ENCODE assay signal across 8 cellular contexts in genomic region chr3:66989860-66990696, GRCh38. TPM values are rescaled to one million over a fixed set of nuclear protein-coding genes. Genes with fewer than 3 reads are reported as not detected.
DNase-seq lines count a peak whose midpoint lies in the region; ATAC-seq and TF ChIP-seq lines count a peak whose summit lies in the region.

No MANE protein-coding gene starts in this region.

- 0 out of 2 replicates have a peak, but pooled peaks cover 6% of the 10 kb centered on the region for H3K9me3 ChIP-seq in DOHH2 (ENCODE audit: control insufficient read depth, insufficient read depth, low read length)

- no peaks in the 10 kb centered on the region for H3K27me3 ChIP-seq in DOHH2 (ENCODE audit: control insufficient read depth, low read length)

- peak overlapping the region; percentile 38 for H3K27ac ChIP-seq in DOHH2 (ENCODE audit: low read depth, low read length)
- no peak overlapping the region for H3K27ac ChIP-seq in coronary artery

- peaks cover 16% of the 10 kb centered on the region for H3K4me1 ChIP-seq in DOHH2 (ENCODE audit: control insufficient read depth, low read length)

- peaks cover 3% of the 10 kb centered on the region; the same call in 1 of the 2 replicates for H3F3A ChIP-seq in DOHH2 (ENCODE audit: control insufficient read depth, insufficient read depth)

- 0 out of 2 replicates have a peak, but pooled peaks cover 4% of the 10 kb centered on the region for H3K27me3 Mint-ChIP-seq in WTC11 (ENCODE audit: low read depth)
- H3K27me3 Mint-ChIP-seq in stimulated activated naive B cell treated with anti-CD40 and anti-IgM and Interleukin-4, amounts not matched to agents 10 μg/mL and 1 μg/mL and 100 μg/mL, for 72 hours = peaks cover 3 to 8% of the 10 kb centered on the region in 2 donors

- no peaks in the 10 kb centered on the region for H3K9me2 ChIP-seq in DOHH2 (replicated peaks; ENCODE audit: control insufficient read depth, low read length)

- TF ChIP-seq CTCF in DOHH2 (IDR thresholded peaks at IDR 0.05; ENCODE audit: low read depth, low read length, poor library complexity, severe bottlenecking) (peak; percentile 67), WTC11 (IDR thresholded peaks at IDR 0.05) (no peak), coronary artery (IDR thresholded peaks at IDR 0.05) (no peak)

- H3K9me3 Mint-ChIP-seq in WTC11 = peaks cover 19% of the 10 kb centered on the region
- peaks cover 0 to 2% of the 10 kb centered on the region in 2 donors for H3K9me3 Mint-ChIP-seq in stimulated activated naive B cell treated with anti-CD40 and anti-IgM and Interleukin-4, amounts not matched to agents 10 μg/mL and 1 μg/mL and 100 μg/mL, for 72 hours

- no peaks in the 10 kb centered on the region for H3K79me2 ChIP-seq in DOHH2 (ENCODE audit: control insufficient read depth, low read length)

- no peaks in the 10 kb centered on the region for H4K20me1 ChIP-seq in DOHH2 (ENCODE audit: control insufficient read depth, insufficient read depth, low read depth, low read length)

- H3K4me3 ChIP-seq in DOHH2 (ENCODE audit: low read length) (peak overlapping the region; percentile 81), coronary artery (no peak overlapping the region)

- peaks cover 24% of the 10 kb centered on the region for H3K4me1 Mint-ChIP-seq in WTC11
- H3K4me1 Mint-ChIP-seq in stimulated activated naive B cell treated with anti-CD40 and anti-IgM and Interleukin-4, amounts not matched to agents 10 μg/mL and 1 μg/mL and 100 μg/mL, for 72 hours = peaks cover 3 to 11% of the 10 kb centered on the region in 2 donors

- H3K4me2 ChIP-seq in DOHH2 (ENCODE audit: low read length) = peak overlapping the region; percentile 79

- POLR2A ChIA-PET in WTC11 (lab: Charles Lee) = interaction anchor here (1.9 to 2.2 kb wide), 2 partner anchors 8 to 18 kb away, joined by 8 to 10 read pairs; partner anchors contain the start of gene KBTBD8

- ATAC-seq in GM19351 (IDR thresholded peaks at IDR 0.05; ENCODE audit: unreplicated experiment) (peak; percentile 87), HG03196 (IDR thresholded peaks at IDR 0.05; ENCODE audit: unreplicated experiment) (peak; percentile 48), WTC11 (no peak)
- peak; percentile 71 to 80 for ATAC-seq in stimulated activated naive B cell treated with anti-CD40 and anti-IgM and Interleukin-4, amounts not matched to agents 10 μg/mL and 1 μg/mL and 100 μg/mL, for 72 hours (replicated peaks)

- CTCF ChIA-PET in WTC11 (lab: Charles Lee) = interaction anchor here (0.9 to 4.2 kb wide), 9 partner anchors 8 to 368 kb away, joined by 3 to 62 read pairs (median 6); partner anchors contain the start of gene KBTBD8

- peak overlapping the region; percentile 99 for H3K27ac Mint-ChIP-seq in WTC11
- peak overlapping the region; percentile 56 for H3K27ac Mint-ChIP-seq in stimulated activated naive B cell treated with anti-CD40 and anti-IgM and Interleukin-4, amounts not matched to agents 10 μg/mL and 1 μg/mL and 100 μg/mL, for 72 hours

- no peaks in the 10 kb centered on the region for H3K36me3 ChIP-seq in DOHH2 (ENCODE audit: control insufficient read depth, low read length)

- no peak for DNase-seq in WTC11 (ENCODE audit: low spot score)
- peak; percentile 10 for DNase-seq in stimulated activated naive B cell treated with anti-CD40 and anti-IgM and Interleukin-4, amounts not matched to agents 10 μg/mL and 1 μg/mL and 100 μg/mL, for 72 hours
- no peak for DNase-seq in hepatic stellate cell (ENCODE audit: low spot score)
- no peak for DNase-seq in coronary artery (ENCODE audit: low spot score)
- no peak for DNase-seq in stimulated activated naive CD4-positive, alpha-beta T cell treated with Interleukin-2 at 50 U/mL for 16 hours (lab: John Stamatoyannopoulos, UW)

- H3K4me3 Mint-ChIP-seq in WTC11 = peak overlapping the region; percentile 50
- H3K4me3 Mint-ChIP-seq in stimulated activated naive B cell treated with anti-CD40 and anti-IgM and Interleukin-4, amounts not matched to agents 10 μg/mL and 1 μg/mL and 100 μg/mL, for 72 hours = peak overlapping the region; percentile 57 to 74

- H3K36me3 Mint-ChIP-seq in WTC11 = peaks cover 2% of the 10 kb centered on the region; the same call in 1 of the 2 replicates
- H3K36me3 Mint-ChIP-seq in stimulated activated naive B cell treated with anti-CD40 and anti-IgM and Interleukin-4, amounts not matched to agents 10 μg/mL and 1 μg/mL and 100 μg/mL, for 72 hours = no peaks in the 10 kb centered on the region

TF ChIP-seq in WTC11, 78 proteins besides CTCF, POLR2A, EP300 and RAD21 (continues in another document):
- TF ChIP-seq SP1 (CRISPR knock-in tag; conservative IDR thresholded peaks at IDR 0.05) (no peak), NFYB (CRISPR knock-in tag; conservative IDR thresholded peaks at IDR 0.05; ENCODE audit: low read depth) (peak; percentile 65), AFF4 (CRISPR knock-in tag; IDR thresholded peaks at IDR 0.05; ENCODE audit: borderline replicate concordance) (no peak), HMGXB4 (CRISPR knock-in tag; IDR thresholded peaks at IDR 0.05) (peak; percentile 28; the same call in 1 of the 2 replicates), ARID4B (CRISPR knock-in tag; IDR thresholded peaks at IDR 0.05; ENCODE audit: borderline replicate concordance) (no peak)

RNA-seq across cellular contexts. Expression of gene KBTBD8, which starts 8.0 kb away (rescaled TPM):
- 14.5 to 15.7 TPM (median 15.0 TPM) in 3 replicates for total RNA-seq in WTC11 (2021)
